9 cellular contexts compared by ENCODE assay signal in genomic region chr18:46152808-46153617, GRCh38. TPM values are rescaled to one million over a fixed set of nuclear protein-coding genes. Genes with fewer than 3 reads are reported as not detected.
A peak's percentile ranks its signal among the peaks of the same experiment; 100 is the strongest.
DNase-seq lines count a peak whose midpoint lies in the region; ATAC-seq, FAIRE-seq and TF ChIP-seq lines count a peak whose summit lies in the region.
"Had no signal": no experiment of that assay in that cellular context is flagged by ENCODE, and none has a peak within 500 bp of the region (broad histone marks: within the 10 kb centered on the region; RNA-seq: fewer than 3 reads in every experiment).

No MANE protein-coding gene starts in this region.

- DNase-seq in G401 (ENCODE audit: low spot score) (peak; percentile 51), NCI-H524 (lab: John Stamatoyannopoulos, UW) (peak; percentile 60 to 82), epithelial cell of esophagus (ENCODE audit: low read depth) (peak; percentile 86), progenitor cell of endocrine pancreas (ENCODE audit: low spot score, unreplicated experiment) (no peak), H54 (ENCODE audit: insufficient read length, low spot score) (no peak)

- H3K36me3 Mint-ChIP-seq in progenitor cell of endocrine pancreas (ENCODE audit: insufficient read depth): no peaks in the 10 kb centered on the region

- peaks cover 14% of the 10 kb centered on the region for H3K4me1 Mint-ChIP-seq in progenitor cell of endocrine pancreas (ENCODE audit: low read depth)

- no peaks in the 10 kb centered on the region for H3K27me3 Mint-ChIP-seq in progenitor cell of endocrine pancreas

- no peak for TF ChIP-seq POLR2A in H54 (IDR thresholded peaks at IDR 0.05; ENCODE audit: low read depth, low read length)

- in situ Hi-C loops in G401 (cut with HindIII; ENCODE audit: low sequenced_read_pairs): no loop called here

- H3K4me3 ChIP-seq in epithelial cell of esophagus (ENCODE audit: low read length): no peak overlapping the region
- H3K4me3 ChIP-seq: thoracic aorta had no signal

- no peak for FAIRE-seq in H54 (lab: Jason Lieb, UNC)

- no peak overlapping the region for H3K4me3 Mint-ChIP-seq in progenitor cell of endocrine pancreas (ENCODE audit: low read depth)

- TF ChIP-seq CTCF in epithelial cell of esophagus (IDR thresholded peaks at IDR 0.05; ENCODE audit: insufficient read depth, low read depth, low read length, missing control alignments): no peak
- no peak for TF ChIP-seq CTCF in progenitor cell of endocrine pancreas (IDR thresholded peaks at IDR 0.05; ENCODE audit: unreplicated experiment)

- no peaks in the 10 kb centered on the region for H3K9me3 Mint-ChIP-seq in progenitor cell of endocrine pancreas (ENCODE audit: low read depth)

- ATAC-seq in HG02870 (IDR thresholded peaks at IDR 0.05; ENCODE audit: unreplicated experiment): no peak
- no peak for ATAC-seq in GM21528 (IDR thresholded peaks at IDR 0.05; ENCODE audit: low FRiP score, unreplicated experiment)
- ATAC-seq in HG03135 (IDR thresholded peaks at IDR 0.05; ENCODE audit: unreplicated experiment): no peak

- H3K27ac Mint-ChIP-seq in progenitor cell of endocrine pancreas: peak overlapping the region; percentile 75

RNA-seq across cellular contexts. Expression of gene HAUS1, which starts 48.8 kb away (rescaled TPM):
- 237 and 250 TPM in 2 replicates for total RNA-seq in G401 (2014; rRNA removed; shearing (Covaris generic))
- 57.0 and 58.3 TPM in 2 replicates for total RNA-seq in progenitor cell of endocrine pancreas

RNA-seq across cellular contexts. Expression of gene ATP5F1A, which starts 54.9 kb away (rescaled TPM):
- total RNA-seq in G401 (2014; rRNA removed; shearing (Covaris generic)): 912 and 973 TPM in 2 replicates
- 375 and 390 TPM in 2 replicates for total RNA-seq in progenitor cell of endocrine pancreas

Comparison
In these comparisons a context has a peak if more than half of its experiments do, and no peak if none do; other contexts are left out.
1. DNase-seq: peak in G401 (single experiment), NCI-H524 (2 of 2) and epithelial cell of esophagus (single experiment); none in progenitor cell of endocrine pancreas (single experiment) and H54 (single experiment).